Comparison of ENCODE assay signal across 8 cellular contexts in genomic region chr17:58303981-58304734, GRCh38. TPM values are rescaled to one million over a fixed set of nuclear protein-coding genes. Genes with fewer than 3 reads are reported as not detected.
DNase-seq lines count a peak whose midpoint lies in the region; ATAC-seq and TF ChIP-seq lines count a peak whose summit lies in the region.

No MANE protein-coding gene starts in this region.

- H3K4me3 Mint-ChIP-seq in stimulated activated naive CD8-positive, alpha-beta T cell treated with anti-CD3 and anti-CD28 coated beads, Interleukin-15, amount 100 ng/mL, for 72 hours = no peak overlapping the region

- H3K4me3 ChIP-seq in BJ (ENCODE audit: low read depth, low read length) (no peak overlapping the region), coronary artery (no peak overlapping the region)

- H3K27me3 ChIP-seq in BJ (ENCODE audit: control insufficient read depth, insufficient read depth, low read length) = no peaks in the 10 kb centered on the region

- DNase-seq in BJ (ENCODE audit: low read depth) = no peak
- DNase-seq in NCI-H2171 (lab: John Stamatoyannopoulos, UW) = peak; percentile 95
- peak; percentile 49 for DNase-seq in activated CD4-positive, alpha-beta T cell treated with anti-CD3 and anti-CD28 coated beads for 1 hour
- DNase-seq in coronary artery (ENCODE audit: low spot score) = peak; percentile 58
- peak; percentile 35 for DNase-seq in medulla oblongata (ENCODE audit: extremely low spot score)
- peak; percentile 57 to 68 for DNase-seq in stimulated activated naive CD8-positive, alpha-beta T cell treated with anti-CD3 and anti-CD28 coated beads, Interleukin-15, amount 100 ng/mL, for 72 hours

- peak overlapping the region; percentile 1 to 27 for H3K27ac Mint-ChIP-seq in stimulated activated naive CD8-positive, alpha-beta T cell treated with anti-CD3 and anti-CD28 coated beads, Interleukin-15, amount 100 ng/mL, for 72 hours

- ATAC-seq in GM21390 (IDR thresholded peaks at IDR 0.05; ENCODE audit: unreplicated experiment) (peak; percentile 55), HG03571 (IDR thresholded peaks at IDR 0.05; ENCODE audit: unreplicated experiment) (no peak)
- ATAC-seq in stimulated activated naive CD8-positive, alpha-beta T cell treated with anti-CD3 and anti-CD28 coated beads, Interleukin-15, amount 100 ng/mL, for 72 hours = peak; percentile 88

- H3K36me3 ChIP-seq in BJ (ENCODE audit: control insufficient read depth, insufficient read depth, low read length) = no peaks in the 10 kb centered on the region

- H3K4me1 Mint-ChIP-seq in stimulated activated naive CD8-positive, alpha-beta T cell treated with anti-CD3 and anti-CD28 coated beads, Interleukin-15, amount 100 ng/mL, for 72 hours = no peaks in the 10 kb centered on the region

- POLR2A ChIA-PET in BJ (lab: Charles Lee) = no interaction called here

- TF ChIP-seq CTCF in BJ (IDR thresholded peaks at IDR 0.05; ENCODE audit: insufficient read depth, low read depth, low read length) = peak; percentile 85
- no peak for TF ChIP-seq CTCF in coronary artery (IDR thresholded peaks at IDR 0.05)

- H3K27me3 Mint-ChIP-seq in stimulated activated naive CD8-positive, alpha-beta T cell treated with anti-CD3 and anti-CD28 coated beads, Interleukin-15, amount 100 ng/mL, for 72 hours = no peaks in the 10 kb centered on the region

- CTCF ChIA-PET in BJ (lab: Yijun Ruan, JAX) = interaction anchor here (0.6 to 4.9 kb wide), 16 partner anchors 9 to 784 kb away, joined by 3 to 25 read pairs (median 4); partner anchors contain the start of genes RNF43 and SUPT4H1

- H3K27ac ChIP-seq in coronary artery = no peak overlapping the region

- H3K9me3 Mint-ChIP-seq in stimulated activated naive CD8-positive, alpha-beta T cell treated with anti-CD3 and anti-CD28 coated beads, Interleukin-15, amount 100 ng/mL, for 72 hours = no peaks in the 10 kb centered on the region

RNA-seq across cellular contexts. Expression of gene MPO, which starts 23.4 kb away (rescaled TPM):
- polyA plus RNA-seq in BJ (2011; rRNA removed) = not detected in 2 replicates
- polyA minus RNA-seq in BJ (2011; rRNA and poly(A)+ RNA removed) = not detected in 2 replicates

RNA-seq across cellular contexts. Expression of gene TSPOAP1, which starts 24.4 kb away (rescaled TPM):
- polyA plus RNA-seq in BJ (2011; rRNA removed) = 3.9 and 5.6 TPM in 2 replicates
- 0.87 and 2.1 TPM in 2 replicates for polyA minus RNA-seq in BJ (2011; rRNA and poly(A)+ RNA removed)

RNA-seq across cellular contexts. Expression of gene SUPT4H1, which starts 47.8 kb away (rescaled TPM):
- 145 and 215 TPM in 2 replicates for polyA plus RNA-seq in BJ (2011; rRNA removed)
- polyA minus RNA-seq in BJ (2011; rRNA and poly(A)+ RNA removed) = 36.8 and 65.5 TPM in 2 replicates
